In genomic region chr1:219317762-219318353, GRCh38 we compare ENCODE assay signal across 12 cellular contexts.
A peak's percentile ranks its signal among the peaks of the same experiment; 100 is the strongest.
DNase-seq lines count a peak whose midpoint lies in the region; ATAC-seq and TF ChIP-seq lines count a peak whose summit lies in the region.
"Had no signal": no experiment of that assay in that cellular context is flagged by ENCODE, and none has a peak within 500 bp of the region (broad histone marks: within the 10 kb centered on the region; RNA-seq: fewer than 3 reads in every experiment).

No MANE protein-coding gene starts in this region.

- 74% methylated on average over 3 of the region's 3 CpGs for WGBS in SK-N-SH (ENCODE audit: low lambda C conversion rate)

- peaks cover 18% of the 10 kb centered on the region for H3K9me3 ChIP-seq in SK-N-SH
- H3K9me3 ChIP-seq: neutrophil had no signal

- H3K4me3 ChIP-seq in SK-N-SH (ENCODE audit: low read depth in 2 of 2, low read length in 1 of 2), result no peak overlapping the region
- H3K4me3 ChIP-seq in cardiac fibroblast (replicated peaks in 1 of 2; ENCODE audit: low read depth in 2 of 2, low read length in 2 of 2), result no peak overlapping the region
- H3K4me3 ChIP-seq in retinal pigment epithelial cell (ENCODE audit: low read length), result no peak overlapping the region

- peaks cover 0 to 11% of the 10 kb centered on the region in 2 experiments for H3K36me3 ChIP-seq in SK-N-SH (replicated peaks in 1 of 2; ENCODE audit: control insufficient read depth in 1 of 2, insufficient read depth in 2 of 2, low read length in 1 of 2)
- H3K36me3 ChIP-seq: neutrophil had no signal

- H3K27ac Mint-ChIP-seq in activated T-cell treated with anti-CD3 and anti-CD28 coated beads, Interleukin-2, amount 50 U/mL, for 72 hours, result no peak overlapping the region
- H3K27ac Mint-ChIP-seq: activated naive CD4-positive, alpha-beta T cell treated with anti-CD3 and anti-CD28 coated beads, Interleukin-2, amount 50 U/mL, for 24 hours had no signal

- H3K4me2 ChIP-seq in SK-N-SH, result no peak overlapping the region

- H3K4me1 Mint-ChIP-seq in activated T-cell treated with anti-CD3 and anti-CD28 coated beads, Interleukin-2, amount 50 U/mL, for 72 hours (ENCODE audit: low read depth), result no peaks in the 10 kb centered on the region
- H3K4me1 Mint-ChIP-seq: activated naive CD4-positive, alpha-beta T cell treated with anti-CD3 and anti-CD28 coated beads, Interleukin-2, amount 50 U/mL, for 24 hours had no signal

- no peak overlapping the region for H3K4me3 Mint-ChIP-seq in activated T-cell treated with anti-CD3 and anti-CD28 coated beads, Interleukin-2, amount 50 U/mL, for 72 hours
- H3K4me3 Mint-ChIP-seq: activated naive CD4-positive, alpha-beta T cell treated with anti-CD3 and anti-CD28 coated beads, Interleukin-2, amount 50 U/mL, for 24 hours had no signal

- H3K79me2 ChIP-seq in SK-N-SH (ENCODE audit: insufficient read depth), result no peaks in the 10 kb centered on the region

- H3K27ac ChIP-seq in SK-N-SH (ENCODE audit: low read depth in 2 of 2, low read length in 1 of 2), result no peak overlapping the region
- H3K27ac ChIP-seq: neutrophil had no signal

- TF ChIP-seq CTCF in SK-N-SH (IDR thresholded peaks at IDR 0.05) (no peak), cardiac fibroblast (IDR thresholded peaks at IDR 0.05; ENCODE audit: low read depth, low read length) (peak; percentile 28), retinal pigment epithelial cell (conservative IDR thresholded peaks at IDR 0.05; ENCODE audit: low read depth, low read length) (peak; percentile 40)

- H3F3A ChIP-seq in SK-N-SH (replicated peaks; ENCODE audit: insufficient read depth), result peaks cover 10% of the 10 kb centered on the region

- POLR2A ChIA-PET in SK-N-SH (lab: Yijun Ruan, JAX), result no interaction called here

- H4K20me1 ChIP-seq in SK-N-SH (ENCODE audit: insufficient read depth), result no peaks in the 10 kb centered on the region

- H3K27me3 ChIP-seq in SK-N-SH (ENCODE audit: insufficient read depth), result no peaks in the 10 kb centered on the region
- H3K27me3 ChIP-seq: neutrophil had no signal

- peak; percentile 49 for TF ChIP-seq RAD21 in SK-N-SH (IDR thresholded peaks at IDR 0.05; ENCODE audit: low read length)

- CTCF ChIA-PET in SK-N-SH (lab: Yijun Ruan, JAX), result no interaction called here

- H3K36me3 Mint-ChIP-seq in activated T-cell treated with anti-CD3 and anti-CD28 coated beads, Interleukin-2, amount 50 U/mL, for 72 hours (ENCODE audit: insufficient read depth in 2 of 2), result peaks cover 4 to 5% of the 10 kb centered on the region in 2 donors

- no peaks in the 10 kb centered on the region; a peak in 1 of 4 replicates for H3K4me1 ChIP-seq in SK-N-SH (ENCODE audit: control insufficient read depth in 1 of 2, insufficient read depth in 2 of 2, low read depth in 1 of 2, low read length in 1 of 2)

- no peak for TF ChIP-seq EP300 in SK-N-SH (IDR thresholded peaks at IDR 0.05; ENCODE audit: borderline replicate concordance in 1 of 2, low read depth in 1 of 2, low read length in 1 of 2)

- peaks cover 2 to 6% of the 10 kb centered on the region in 2 donors for H3K9me3 Mint-ChIP-seq in activated T-cell treated with anti-CD3 and anti-CD28 coated beads, Interleukin-2, amount 50 U/mL, for 72 hours

- no peaks in the 10 kb centered on the region for H3K9me2 ChIP-seq in SK-N-SH

- H3K27me3 Mint-ChIP-seq in activated T-cell treated with anti-CD3 and anti-CD28 coated beads, Interleukin-2, amount 50 U/mL, for 72 hours (ENCODE audit: low read depth), result peaks cover 18% of the 10 kb centered on the region
- H3K27me3 Mint-ChIP-seq: activated naive CD4-positive, alpha-beta T cell treated with anti-CD3 and anti-CD28 coated beads, Interleukin-2, amount 50 U/mL, for 24 hours had no signal

- no peak overlapping the region for H2AFZ ChIP-seq in SK-N-SH (ENCODE audit: low read depth)

- no peak overlapping the region for H3K9ac ChIP-seq in SK-N-SH

- ATAC-seq in SK-N-SH treated with all-trans-retinoic acid at 6 μM for 48 hours, result no peak
- ATAC-seq in HG03139 (IDR thresholded peaks at IDR 0.05; ENCODE audit: unreplicated experiment), result no peak
- no peak for ATAC-seq in activated T-cell treated with anti-CD3 and anti-CD28 coated beads, Interleukin-2, amount 50 U/mL, for 72 hours (replicated peaks in 1 of 2)

- no peak for DNase-seq in SK-N-SH
- DNase-seq in HuH-7 (ENCODE audit: low spot score), result peak; percentile 56
- peak; percentile 41 to 47 for DNase-seq in cardiac fibroblast (ENCODE audit: low read depth in 2 of 2)
- DNase-seq in retinal pigment epithelial cell (ENCODE audit: low read depth), result no peak
- DNase-seq in DMS79 (lab: John Stamatoyannopoulos, UW), result no peak
- no peak for DNase-seq in activated T-cell treated with anti-CD3 and anti-CD28 coated beads, Interleukin-2, amount 50 U/mL, for 72 hours
- DNase-seq: foreskin fibroblast, HCEC 1CT had no signal

TF ChIP-seq in SK-N-SH, 30 proteins besides CTCF, POLR2A, EP300 and RAD21:
- TF ChIP-seq RXRA (IDR thresholded peaks at IDR 0.05; ENCODE audit: borderline replicate concordance, low read depth), result no peak
- TF ChIP-seq SIN3A (IDR thresholded peaks at IDR 0.05; ENCODE audit: borderline replicate concordance, low read depth, low read length), result no peak
- TF ChIP-seq TAF1 (IDR thresholded peaks at IDR 0.05; ENCODE audit: borderline replicate concordance, low read depth, low read length), result no peak
- no peak for TF ChIP-seq FOSL2 (IDR thresholded peaks at IDR 0.05; ENCODE audit: borderline replicate concordance, low read depth)
TF ChIP-seq in SK-N-SH: peak in this region for 0.

TF ChIP-seq in SK-N-SH treated with all-trans-retinoic acid at 6 μM for 48 hours, 23 proteins besides CTCF, POLR2A, EP300 and RAD21:
- TF ChIP-seq ZFP30 (CRISPR knock-in tag; IDR thresholded peaks at IDR 0.05) (no peak), ZFP3 (CRISPR knock-in tag; IDR thresholded peaks at IDR 0.05) (no peak), RARB (CRISPR knock-in tag; IDR thresholded peaks at IDR 0.05) (no peak), CREB5 (CRISPR knock-in tag; IDR thresholded peaks at IDR 0.05; ENCODE audit: low read depth) (no peak), ZNF70 (CRISPR knock-in tag; IDR thresholded peaks at IDR 0.05) (no peak), PATZ1 (CRISPR knock-in tag; IDR thresholded peaks at IDR 0.05; ENCODE audit: borderline replicate concordance) (no peak), TSHZ2 (CRISPR knock-in tag; IDR thresholded peaks at IDR 0.05) (no peak), SNAI2 (CRISPR knock-in tag; IDR thresholded peaks at IDR 0.05) (no peak), ZNF8 (CRISPR knock-in tag; IDR thresholded peaks at IDR 0.05) (no peak), ARNTL (CRISPR knock-in tag; IDR thresholded peaks at IDR 0.05; ENCODE audit: borderline replicate concordance, low read depth) (no peak)
TF ChIP-seq in SK-N-SH treated with all-trans-retinoic acid at 6 μM for 48 hours: peak in this region for 0.

Comparison
In these comparisons a context has a peak if more than half of its experiments do, and no peak if none do; other contexts are left out.
1. DNase-seq: peak in HuH-7 (single experiment) and cardiac fibroblast (2 of 2); none in SK-N-SH (single experiment), retinal pigment epithelial cell (single experiment), DMS79 (single experiment) and activated T-cell treated with anti-CD3 and anti-CD28 coated beads, Interleukin-2, amount 50 U/mL, for 72 hours (0 of 2).